Comparison of ENCODE assay signal across 7 cellular contexts in the genomic region with DNA sequence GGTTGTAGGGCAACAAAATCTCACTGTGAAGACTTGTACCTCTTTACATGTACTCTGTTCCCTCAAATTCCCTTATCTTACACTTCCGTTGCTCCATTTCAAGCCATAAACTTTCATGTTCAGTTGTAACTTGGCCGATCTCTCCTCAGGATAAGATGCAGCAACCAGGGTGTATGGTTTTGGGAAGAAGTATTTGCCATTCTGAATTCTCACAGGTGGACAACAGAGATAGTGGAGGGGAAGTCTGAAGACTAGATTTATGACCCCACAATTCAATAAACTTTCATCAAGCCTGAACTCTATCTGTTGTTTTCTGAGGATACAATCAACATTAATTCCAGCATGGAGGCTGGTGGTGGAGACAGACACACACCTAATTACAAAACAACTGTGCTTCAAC.
"Had no signal": no experiment of that assay in that cellular context is flagged by ENCODE, and none has a peak within 500 bp of the region (broad histone marks: within the 10 kb centered on the region; RNA-seq: fewer than 3 reads in every experiment).

No MANE protein-coding gene starts in this region.

- ATAC-seq: HepG2 had no signal

- H3K27ac ChIP-seq: HL-60, KMS-11 had no signal

- DNase-seq: IMR-90, KBM-7, KG1 had no signal

- H3K9ac ChIP-seq: KMS-11 had no signal

- H3K4me2 ChIP-seq: KMS-11 had no signal

- FAIRE-seq: HepG2, HTR-8/SVneo had no signal
